ENCODE assay signal across 8 cellular contexts in genomic region chr11:66344550-66345315, GRCh38. TPM values are rescaled to one million over a fixed set of nuclear protein-coding genes. Genes with fewer than 3 reads are reported as not detected.
DNase-seq lines count a peak whose midpoint lies in the region; ATAC-seq and TF ChIP-seq lines count a peak whose summit lies in the region.

Gene BRMS1 (minus strand): TSS chr11:66345104. CDS start chr11:66342234, 2,870 bp downstream.

- TF ChIP-seq CTCF in GM13977 (IDR thresholded peaks at IDR 0.05; ENCODE audit: extremely low read depth, insufficient read depth, missing control alignments) = no peak
- TF ChIP-seq CTCF in prostate gland (IDR thresholded peaks at IDR 0.05) = peak in 3 of 4 experiments; percentile 22 to 59 (median 44)

- in situ Hi-C loops in GM13977 (cut with MboI; ENCODE audit: low pct_unique_long_range_greater_than_20kb, low sequenced_read_pairs, unreplicated experiment) = no loop called here

- no peaks in the 10 kb centered on the region for H3K27me3 Mint-ChIP-seq in T-helper 17 cell

- under 1% methylated on average over 38 of the region's 59 CpGs for WGBS in prostate gland

- peak; percentile 52 for ATAC-seq in HG02884 (IDR thresholded peaks at IDR 0.05; ENCODE audit: unreplicated experiment)
- peak; percentile 88 for ATAC-seq in T-helper 17 cell
- peak; percentile 86 for ATAC-seq in left ventricle myocardium superior

- peak; percentile 82 for TF ChIP-seq POLR2A in prostate gland (IDR thresholded peaks at IDR 0.05)

- H3K4me1 Mint-ChIP-seq in T-helper 17 cell = peaks cover 41% of the 10 kb centered on the region

- DNase-seq in GM13977 (ENCODE audit: low spot score) = peak; percentile 96
- peak; percentile 88 to 93 for DNase-seq in NCI-H187 (lab: John Stamatoyannopoulos, UW)
- peak; percentile 89 to 90 (median 89) for DNase-seq in T-helper 17 cell
- peak; percentile 73 to 99 (median 94) for DNase-seq in amygdala (lab: John Stamatoyannopoulos, UW)
- DNase-seq in left ventricle myocardium superior = peak; percentile 99
- DNase-seq in prostate gland (ENCODE audit: low spot score) = peak; percentile 98
- peak; percentile 98 for DNase-seq in ureter (ENCODE audit: low spot score)

- H3K36me3 Mint-ChIP-seq in T-helper 17 cell (ENCODE audit: low read depth) = peaks cover 9% of the 10 kb centered on the region

- H3K27me3 ChIP-seq in prostate gland (replicated peaks; ENCODE audit: insufficient read depth) = no peaks in the 10 kb centered on the region

- H3K4me1 ChIP-seq in prostate gland (replicated peaks) = peaks cover 13% of the 10 kb centered on the region

- H3K4me3 Mint-ChIP-seq in T-helper 17 cell = peak within 1 kb of the TSS; percentile 96

- intact Hi-C loops in left ventricle myocardium superior (cut with micrococcal nuclease) (no loop called here), prostate gland (cut with DNase I) (no loop called here)

- H3K27ac ChIP-seq in prostate gland = peak within 1 kb of the TSS; percentile 66 to 70

- H3K4me3 ChIP-seq in prostate gland = peak within 1 kb of the TSS; percentile 75 to 94

- H3K36me3 ChIP-seq in prostate gland = peaks cover 10 to 21% of the 10 kb centered on the region in 2 donors

- no peaks in the 10 kb centered on the region for H3K9me3 ChIP-seq in T-helper 17 cell (ENCODE audit: control insufficient read depth, low read length, poor library complexity, severe bottlenecking)
- H3K9me3 ChIP-seq in prostate gland = no peaks in the 10 kb centered on the region

- H3K27ac Mint-ChIP-seq in T-helper 17 cell = peak within 1 kb of the TSS; percentile 98

RNA-seq across cellular contexts. Expression of gene BRMS1, which starts in this region (rescaled TPM):
- 10 to 100 TPM; 44.3 to 53.9 TPM for total RNA-seq in T-helper 17 cell
- 14.7 TPM for total RNA-seq in left ventricle myocardium superior
- total RNA-seq in prostate gland = 10 to 100 TPM; 55.7 to 71.3 TPM
- 25.7 TPM for total RNA-seq in ureter

Comparison
In these comparisons a context has a peak if more than half of its experiments do, and no peak if none do; other contexts are left out.
1. Peak in every context shown above with its lines: DNase-seq, ATAC-seq, H3K4me3 ChIP-seq and H3K27ac ChIP-seq.